9 cellular contexts compared by ENCODE assay signal in the genomic region with DNA sequence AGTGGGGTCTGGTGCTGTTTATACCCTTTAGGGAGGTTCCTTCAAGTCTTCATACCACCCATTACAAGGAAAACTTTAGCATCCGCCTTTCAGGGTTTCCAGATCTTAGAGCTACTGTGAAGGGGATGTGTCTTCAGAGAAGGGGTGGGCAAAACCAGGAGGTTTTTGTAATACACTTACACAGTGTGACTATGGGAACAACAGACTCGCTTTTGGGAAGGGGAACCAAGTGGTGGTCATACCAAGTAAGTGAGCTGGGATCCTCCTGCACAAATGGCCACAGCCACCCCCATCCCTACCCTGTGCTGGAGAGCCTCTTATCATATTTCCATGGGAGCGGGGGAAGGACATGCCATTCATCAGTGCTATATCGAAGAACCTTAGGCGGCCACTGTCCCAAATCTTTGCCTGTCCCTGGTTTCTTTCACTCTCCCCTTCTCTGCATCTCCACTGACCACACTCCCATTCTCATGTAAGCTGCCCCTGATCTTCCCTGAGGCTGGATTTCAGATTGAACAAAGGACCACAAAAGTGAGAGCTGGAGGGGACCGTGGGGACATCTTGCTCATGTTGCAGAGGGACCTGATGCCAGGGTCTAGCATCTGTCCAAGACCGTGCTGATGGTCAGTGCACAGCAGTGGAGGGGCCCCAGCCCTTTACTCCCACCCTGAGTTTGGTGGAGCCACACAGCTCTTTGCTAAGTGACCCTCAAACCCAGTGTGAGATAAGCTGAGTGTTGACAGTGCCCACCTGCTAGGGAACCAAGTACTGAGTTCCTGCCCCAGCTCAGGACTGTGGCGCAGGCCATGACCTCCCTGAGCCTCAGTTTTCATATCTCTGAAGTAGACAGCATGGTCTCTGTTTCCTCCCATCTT. TPM values are rescaled to one million over a fixed set of nuclear protein-coding genes. Genes with fewer than 3 reads are reported as not detected.
DNase-seq lines count a peak whose midpoint lies in the region; ATAC-seq and TF ChIP-seq lines count a peak whose summit lies in the region.
"Had no signal": no experiment of that assay in that cellular context is flagged by ENCODE, and none has a peak within 500 bp of the region (broad histone marks: within the 10 kb centered on the region; RNA-seq: fewer than 3 reads in every experiment).

No MANE protein-coding gene starts in this region.

- no peak for ATAC-seq in left ventricle myocardium superior
- ATAC-seq in HG03457 (IDR thresholded peaks at IDR 0.05; ENCODE audit: unreplicated experiment): no peak

- peaks cover 96% of the 10 kb centered on the region for H3K36me3 Mint-ChIP-seq in activated naive CD8-positive, alpha-beta T cell treated with anti-CD3 and anti-CD28 coated beads for 36 hours

- peak overlapping the region; percentile 82 for H2BK120ac ChIP-seq in mesenchymal stem cell (ENCODE audit: low read depth, low read length)

- H3K4ac ChIP-seq in mesenchymal stem cell (ENCODE audit: low read depth in 1 of 2, low read length in 2 of 2): peak overlapping the region; percentile 54 to 93

- H3K23ac ChIP-seq in mesenchymal stem cell (ENCODE audit: low read length in 2 of 2): no peak overlapping the region

- H3K4me2 ChIP-seq in mesenchymal stem cell (ENCODE audit: low read length, poor library complexity, severe bottlenecking): no peak overlapping the region

- WGBS in mesenchymal stem cell: 98% methylated on average over 8 of the region's 8 CpGs

- peaks cover 88% of the 10 kb centered on the region for H3K4me1 Mint-ChIP-seq in activated naive CD8-positive, alpha-beta T cell treated with anti-CD3 and anti-CD28 coated beads for 36 hours

- H2BK5ac ChIP-seq in mesenchymal stem cell (ENCODE audit: low read depth, low read length, poor library complexity, severe bottlenecking): peak overlapping the region; percentile 70

- H2AK5ac ChIP-seq in mesenchymal stem cell (ENCODE audit: low read length, severe bottlenecking): peak overlapping the region; percentile 87

- peak overlapping the region; percentile 91 to 99 for H2BK12ac ChIP-seq in mesenchymal stem cell (ENCODE audit: low read length in 2 of 2)

- intact Hi-C loops in left ventricle myocardium superior (cut with micrococcal nuclease): no loop called here
- intact Hi-C loops in uterus (cut with DNase I; ENCODE audit: low total_unique reads): no loop called here

- no peaks in the 10 kb centered on the region for H3K27me3 Mint-ChIP-seq in activated naive CD8-positive, alpha-beta T cell treated with anti-CD3 and anti-CD28 coated beads for 36 hours

- DNase-seq in right atrium auricular region (ENCODE audit: low spot score) (no peak), left ventricle myocardium superior (no peak), mesenchymal stem cell (no peak), uterus (no peak), NCI-H2227 treated with DMSO at 0.1 percent for 48 hours (lab: John Stamatoyannopoulos, UW) (no peak), EL (no peak)
- DNase-seq in activated naive CD8-positive, alpha-beta T cell treated with anti-CD3 and anti-CD28 coated beads for 36 hours: no peak
- DNase-seq: NCI-H1105 had no signal

- no peak for TF ChIP-seq POLR2A in uterus (IDR thresholded peaks at IDR 0.05)

- H3K27ac ChIP-seq in right atrium auricular region: peak overlapping the region; percentile 14 to 41
- H3K27ac ChIP-seq in mesenchymal stem cell (ENCODE audit: low read length, poor library complexity, severe bottlenecking): peak overlapping the region; percentile 81
- peak overlapping the region; percentile 84 to 87 for H3K27ac ChIP-seq in uterus

- H3K9ac ChIP-seq in mesenchymal stem cell (ENCODE audit: low read length): peak overlapping the region; percentile 41

- no peak for TF ChIP-seq CTCF in right atrium auricular region (IDR thresholded peaks at IDR 0.05)
- TF ChIP-seq CTCF in uterus (IDR thresholded peaks at IDR 0.05): no peak

- H3K14ac ChIP-seq in mesenchymal stem cell (ENCODE audit: low read length in 2 of 2): peak overlapping the region in 1 of 2 experiments; percentile 80

- H2AFZ ChIP-seq in mesenchymal stem cell (ENCODE audit: low read depth, low read length): no peak overlapping the region

- H3K9me3 Mint-ChIP-seq in activated naive CD8-positive, alpha-beta T cell treated with anti-CD3 and anti-CD28 coated beads for 36 hours: no peaks in the 10 kb centered on the region

- H3K4me3 ChIP-seq in right atrium auricular region (no peak overlapping the region), mesenchymal stem cell (ENCODE audit: insufficient read depth in 1 of 2, low read depth in 1 of 2, low read length in 2 of 2) (no peak overlapping the region), uterus (no peak overlapping the region)

- H3K27me3 ChIP-seq in right atrium auricular region: no peaks in the 10 kb centered on the region
- no peaks in the 10 kb centered on the region for H3K27me3 ChIP-seq in mesenchymal stem cell (ENCODE audit: control insufficient read depth in 1 of 2, insufficient read depth in 1 of 2, low read length in 2 of 2)
- no peaks in the 10 kb centered on the region for H3K27me3 ChIP-seq in uterus

- H3K79me1 ChIP-seq in mesenchymal stem cell (replicated peaks; ENCODE audit: low read length, poor library complexity, severe bottlenecking): no peaks in the 10 kb centered on the region

- no peaks in the 10 kb centered on the region for H3K9me3 ChIP-seq in right atrium auricular region
- H3K9me3 ChIP-seq in mesenchymal stem cell (ENCODE audit: control insufficient read depth, low read length): no peaks in the 10 kb centered on the region
- H3K9me3 ChIP-seq in uterus: no peaks in the 10 kb centered on the region

- peak overlapping the region; percentile 88 for H4K8ac ChIP-seq in mesenchymal stem cell (ENCODE audit: low read length)

- peaks cover 0 to 31% of the 10 kb centered on the region in 2 donors for H3K4me1 ChIP-seq in right atrium auricular region
- peaks cover 11% of the 10 kb centered on the region for H3K4me1 ChIP-seq in mesenchymal stem cell (ENCODE audit: control insufficient read depth, insufficient read depth, low read depth, low read length)
- H3K4me1 ChIP-seq in uterus: peaks cover 0 to 7% of the 10 kb centered on the region in 2 donors

- peak overlapping the region; percentile 82 for H3K4me3 Mint-ChIP-seq in activated naive CD8-positive, alpha-beta T cell treated with anti-CD3 and anti-CD28 coated beads for 36 hours

- H3K36me3 ChIP-seq in right atrium auricular region: no peaks in the 10 kb centered on the region
- no peaks in the 10 kb centered on the region for H3K36me3 ChIP-seq in mesenchymal stem cell (ENCODE audit: control insufficient read depth in 1 of 2, insufficient read depth in 2 of 2, low read depth in 1 of 2, low read length in 2 of 2)
- no peaks in the 10 kb centered on the region for H3K36me3 ChIP-seq in uterus

- peak overlapping the region; percentile 83 to 99 for H3K18ac ChIP-seq in mesenchymal stem cell (ENCODE audit: low read depth in 1 of 2, low read length in 2 of 2)

- H4K91ac ChIP-seq in mesenchymal stem cell (ENCODE audit: low read length): peak overlapping the region; percentile 79

- peak overlapping the region; percentile 85 for H2BK15ac ChIP-seq in mesenchymal stem cell (ENCODE audit: low read depth, poor library complexity, severe bottlenecking)

- H3K27ac Mint-ChIP-seq in activated naive CD8-positive, alpha-beta T cell treated with anti-CD3 and anti-CD28 coated beads for 36 hours: peak overlapping the region; percentile 93

RNA-seq across cellular contexts. Expression of gene DAD1, which starts 51.4 kb away (rescaled TPM):
- total RNA-seq in right atrium auricular region: 100 to 1,000 TPM; 250 to 251 TPM
- 149 TPM for total RNA-seq in left ventricle myocardium superior
- 100 to 1,000 TPM; 197 to 208 TPM for total RNA-seq in activated naive CD8-positive, alpha-beta T cell treated with anti-CD3 and anti-CD28 coated beads for 36 hours
- 348 TPM for polyA plus RNA-seq in mesenchymal stem cell (2013, experiment 1 of 2)
- 351 TPM for polyA plus RNA-seq in mesenchymal stem cell (2013, experiment 2 of 2)
- 100 to 1,000 TPM in 3 of 4 donors, 10 to 100 TPM in 1; 92.2 to 375 (median 207) TPM for total RNA-seq in uterus

Comparison
In these comparisons a context has a peak if more than half of its experiments do, and no peak if none do; other contexts are left out.
1. H3K27ac ChIP-seq: peak in every context shown above with its lines; median percentile 86 in uterus; 81 in mesenchymal stem cell; 28 in right atrium auricular region.